ENCODE assay signal across 8 cellular contexts in the genomic region with DNA sequence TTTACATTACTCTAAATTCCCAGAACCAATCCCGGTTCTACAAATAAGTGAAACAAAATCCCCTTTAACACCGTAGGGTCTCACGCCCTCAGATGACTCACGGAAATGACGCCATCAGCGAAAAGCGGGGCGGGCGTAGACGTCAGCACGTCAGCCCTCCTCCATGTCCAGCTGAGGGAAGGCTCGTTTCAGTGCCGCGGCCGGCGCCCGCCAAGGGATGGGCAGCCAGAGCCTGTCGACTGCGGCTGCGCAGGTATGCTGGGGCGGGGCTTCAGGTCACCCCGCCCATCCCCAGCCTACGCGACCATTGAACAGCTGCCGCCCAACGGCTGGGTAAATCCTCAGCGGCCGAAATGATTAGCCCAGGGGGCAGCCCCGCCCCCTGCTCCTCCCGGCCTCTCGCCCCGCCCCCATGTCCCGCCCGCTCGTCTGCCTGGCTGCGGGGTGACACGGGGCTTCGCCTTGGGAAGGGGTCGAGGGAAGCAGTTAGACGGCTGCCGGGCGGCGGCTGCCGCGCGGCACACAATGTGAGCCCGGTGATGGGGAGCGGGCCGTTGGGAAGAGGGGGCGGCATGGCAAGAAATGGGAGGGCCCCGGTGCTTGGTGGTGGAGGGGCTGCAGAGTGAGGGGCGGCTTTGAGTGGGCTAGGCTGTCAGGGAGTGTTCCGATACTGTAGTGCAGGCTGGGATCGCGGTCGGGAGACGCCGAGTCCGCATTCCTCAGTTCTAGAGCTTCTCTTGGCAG. TPM values are rescaled to one million over a fixed set of nuclear protein-coding genes. Genes with fewer than 3 reads are reported as not detected.
DNase-seq lines count a peak whose midpoint lies in the region; ATAC-seq and TF ChIP-seq lines count a peak whose summit lies in the region.

A gene (plus strand): TSS at position 420 of the 744 bp plus-strand sequence. CDS start 1,510 bp downstream, outside the sequence.

- peak within 1 kb of the TSS; percentile 99 for H3K9ac ChIP-seq in rectal smooth muscle tissue (ENCODE audit: low read length)

- H3K4me1 ChIP-seq in rectal smooth muscle tissue (ENCODE audit: control insufficient read depth, insufficient read depth, low read length): peaks cover 10% of the 10 kb centered on the region
- no peaks in the 10 kb centered on the region for H3K4me1 ChIP-seq in aorta (ENCODE audit: control insufficient read depth in 1 of 2, insufficient read depth in 2 of 2, low read length in 2 of 2)

- intact Hi-C loops in aorta (cut with DNase I): loop anchor here (5.0 to 10.0 kb wide), 2 partner anchors 38 to 100 kb away; a partner anchor contains a TSS

- peak; percentile 96 for ATAC-seq in GM18505 (IDR thresholded peaks at IDR 0.05; ENCODE audit: unreplicated experiment)
- peak; percentile 95 for ATAC-seq in HG02973 (IDR thresholded peaks at IDR 0.05; ENCODE audit: unreplicated experiment)
- ATAC-seq in aorta (ENCODE audit: low FRiP score): peak; percentile 99

- 0% methylated on average over 44 to 59 of the region's 59 CpGs for WGBS in aorta, 2 donors

- H3K27ac ChIP-seq in rectal smooth muscle tissue (ENCODE audit: low read depth, low read length) (peak within 1 kb of the TSS; percentile 97), aorta (ENCODE audit: low read depth in 1 of 2, low read length in 2 of 2) (peak within 1 kb of the TSS; percentile 94 to 98)

- no peaks in the 10 kb centered on the region for H3K36me3 ChIP-seq in rectal smooth muscle tissue (ENCODE audit: control insufficient read depth, insufficient read depth, low read length)
- no peaks in the 10 kb centered on the region for H3K36me3 ChIP-seq in aorta (ENCODE audit: control insufficient read depth in 1 of 2, insufficient read depth in 2 of 2, low read length in 1 of 2)

- H3K4me3 ChIP-seq in rectal smooth muscle tissue (ENCODE audit: low read length) (peak within 1 kb of the TSS; percentile 100), aorta (ENCODE audit: low read length in 2 of 2) (peak within 1 kb of the TSS; percentile 77 to 96)

- DNase-seq in NCI-H2029 (lab: John Stamatoyannopoulos, UW) (peak; percentile 90), T-helper 22 cell (ENCODE audit: low read depth) (peak; percentile 95), astrocyte of the hippocampus (ENCODE audit: low read depth, low spot score) (peak; percentile 100), hepatic stellate cell (ENCODE audit: low spot score) (peak; percentile 90), aorta (peak; percentile 99)

- H3K9me3 ChIP-seq in aorta (ENCODE audit: control insufficient read depth, low read length): no peaks in the 10 kb centered on the region

- H3K27me3 ChIP-seq in rectal smooth muscle tissue (ENCODE audit: control insufficient read depth, insufficient read depth, low read length): no peaks in the 10 kb centered on the region
- H3K27me3 ChIP-seq in aorta (ENCODE audit: control insufficient read depth in 1 of 2, insufficient read depth in 2 of 2, low read length in 1 of 2): no peaks in the 10 kb centered on the region

- TF ChIP-seq POLR2A in GM18505 (IDR thresholded peaks at IDR 0.05; ENCODE audit: borderline replicate concordance, extremely low read depth, insufficient read depth, insufficient read length): peak; percentile 84

RNA-seq across cellular contexts. Expression of the gene that starts here (rescaled TPM):
- 100 to 1,000 TPM in 1 of 2 donors, 10 to 100 TPM in 1; 68.3 to 178 TPM for total RNA-seq in aorta
- 10 to 100 TPM; 15.0 to 15.5 TPM for polyA plus RNA-seq in aorta

Comparison
In these comparisons a context has a peak if more than half of its experiments do, and no peak if none do; other contexts are left out.
1. Peak in every context shown above with its lines: DNase-seq, ATAC-seq, H3K4me3 ChIP-seq and H3K27ac ChIP-seq.